16 cellular contexts compared by ENCODE assay signal in the genomic region with DNA sequence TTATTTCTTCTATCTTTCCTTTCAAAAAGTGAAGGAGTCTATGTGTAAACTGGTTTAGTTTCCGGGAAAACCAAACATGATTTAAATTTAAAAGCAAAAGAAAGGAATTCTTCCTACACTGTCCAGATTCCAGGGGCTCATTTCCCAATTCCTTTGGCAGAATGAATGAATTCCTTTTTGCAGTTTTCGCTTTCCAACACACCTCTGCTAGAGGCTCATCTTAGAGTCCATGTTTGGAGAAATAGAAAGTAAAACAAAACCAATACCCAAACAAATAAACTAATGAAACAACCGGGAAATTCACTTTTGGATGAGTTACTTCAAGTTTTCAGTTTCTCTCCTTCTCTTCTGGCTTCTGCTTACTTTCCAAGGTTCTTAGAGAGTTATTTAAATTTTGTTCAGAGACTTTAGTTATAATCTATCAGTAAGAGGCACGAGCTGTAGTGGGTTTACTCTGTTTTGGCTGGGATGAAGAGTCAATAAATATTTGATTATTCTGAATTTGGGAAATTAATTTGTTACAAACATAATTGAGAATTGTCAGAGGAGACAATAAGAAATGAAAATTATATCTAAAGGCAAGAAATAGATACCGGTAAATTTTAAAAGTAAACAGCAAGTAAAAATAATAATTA.
DNase-seq lines count a peak whose midpoint lies in the region; ATAC-seq and TF ChIP-seq lines count a peak whose summit lies in the region.
"Had no signal": no experiment of that assay in that cellular context is flagged by ENCODE, and none has a peak within 500 bp of the region (broad histone marks: within the 10 kb centered on the region; RNA-seq: fewer than 3 reads in every experiment).

No MANE protein-coding gene starts in this region.

- CTCF ChIA-PET in MCF 10A (lab: Yijun Ruan, JAX): no interaction called here

- peaks cover 0 to 10% of the 10 kb centered on the region in 2 donors for H3K9me3 ChIP-seq in left lung
- H3K9me3 ChIP-seq: body of pancreas, thyroid gland had no signal

- H3K27ac ChIP-seq in left lung: no peak overlapping the region
- H3K27ac ChIP-seq: 22Rv1, body of pancreas, thyroid gland had no signal

- TF ChIP-seq CTCF in MCF 10A (IDR thresholded peaks at IDR 0.05; ENCODE audit: unreplicated experiment) (no peak), left lung (IDR thresholded peaks at IDR 0.05) (no peak)

- H3K36me3 Mint-ChIP-seq in MCF 10A (ENCODE audit: insufficient read depth, unreplicated experiment): no peaks in the 10 kb centered on the region
- H3K36me3 Mint-ChIP-seq: activated CD4-positive, alpha-beta memory T cell treated with anti-CD3 and anti-CD28 coated beads for 36 hours had no signal

- DNase-seq in DMS53 (lab: John Stamatoyannopoulos, UW): peak; percentile 47
- DNase-seq in DMS53 treated with DMSO at 0.1 percent for 48 hours (lab: John Stamatoyannopoulos, UW; ENCODE audit: unreplicated experiment): no peak
- peak; percentile 68 for DNase-seq in OCI-M1 (lab: John Stamatoyannopoulos, UW)
- peak; percentile 55 for DNase-seq in MCF 10A (ENCODE audit: unreplicated experiment)
- DNase-seq in skeletal muscle cell (ENCODE audit: low read depth): no peak
- no peak for DNase-seq in left lung
- no peak for DNase-seq in stimulated activated CD8-positive, alpha-beta memory T cell treated with anti-CD3 and anti-CD28 coated beads, Interleukin-4, amount 100 ng/mL, for 48 hours
- DNase-seq: activated CD4-positive, alpha-beta memory T cell treated with anti-CD3 and anti-CD28 coated beads for 36 hours; body of pancreas; glutamatergic neuron; NCI-H1105; NCI-H774; T-helper 1 cell; thyroid gland had no signal

- H3K27me3 ChIP-seq in left lung: no peaks in the 10 kb centered on the region
- H3K27me3 ChIP-seq: body of pancreas, thyroid gland had no signal

- H3K4me1 ChIP-seq in left lung: no peaks in the 10 kb centered on the region
- H3K4me1 ChIP-seq: body of pancreas, thyroid gland had no signal

- H3K27me3 Mint-ChIP-seq in MCF 10A (ENCODE audit: insufficient read depth, unreplicated experiment): no peaks in the 10 kb centered on the region
- H3K27me3 Mint-ChIP-seq: activated CD4-positive, alpha-beta memory T cell treated with anti-CD3 and anti-CD28 coated beads for 36 hours had no signal

- no peaks in the 10 kb centered on the region for H3K4me1 Mint-ChIP-seq in MCF 10A (ENCODE audit: insufficient read depth, unreplicated experiment)

- H3K4me3 ChIP-seq in skeletal muscle cell (ENCODE audit: low read depth, low read length): peak overlapping the region; percentile 20
- H3K4me3 ChIP-seq in left lung: no peak overlapping the region
- H3K4me3 ChIP-seq: body of pancreas, thyroid gland had no signal

- ATAC-seq in left lung: no peak
- ATAC-seq in HG03139 (IDR thresholded peaks at IDR 0.05; ENCODE audit: unreplicated experiment): no peak
- ATAC-seq: body of pancreas had no signal

- no peaks in the 10 kb centered on the region for H3K9me3 Mint-ChIP-seq in MCF 10A (ENCODE audit: unreplicated experiment)

- no TSS peak for BruUV-seq in MCF 10A (replicated peaks; lab: Mats Ljungman, UMichigan)

- intact Hi-C loops in MCF 10A (cut with micrococcal nuclease) (no loop called here), left lung (cut with DNase I) (no loop called here)

- no peaks in the 10 kb centered on the region for H3K36me3 ChIP-seq in left lung
- H3K36me3 ChIP-seq: thyroid gland had no signal

- H3K27ac Mint-ChIP-seq in MCF 10A (ENCODE audit: low read depth, unreplicated experiment): peak overlapping the region; percentile 95
- H3K27ac Mint-ChIP-seq: activated CD4-positive, alpha-beta memory T cell treated with anti-CD3 and anti-CD28 coated beads for 36 hours had no signal

- H3K4me3 Mint-ChIP-seq in MCF 10A (ENCODE audit: unreplicated experiment): peak overlapping the region; percentile 74
- H3K4me3 Mint-ChIP-seq: activated CD4-positive, alpha-beta memory T cell treated with anti-CD3 and anti-CD28 coated beads for 36 hours had no signal

- POLR2A ChIA-PET in MCF 10A (lab: Yijun Ruan, JAX): no interaction called here

Comparison
In these comparisons a context has a peak if more than half of its experiments do, and no peak if none do; other contexts are left out.
1. DNase-seq: peak in DMS53 (single experiment), OCI-M1 (single experiment) and MCF 10A (single experiment); none in DMS53 treated with DMSO at 0.1 percent for 48 hours (single experiment), skeletal muscle cell (single experiment), left lung (0 of 2) and stimulated activated CD8-positive, alpha-beta memory T cell treated with anti-CD3 and anti-CD28 coated beads, Interleukin-4, amount 100 ng/mL, for 48 hours (single experiment).